18 cellular contexts compared by ENCODE assay signal in the genomic region with DNA sequence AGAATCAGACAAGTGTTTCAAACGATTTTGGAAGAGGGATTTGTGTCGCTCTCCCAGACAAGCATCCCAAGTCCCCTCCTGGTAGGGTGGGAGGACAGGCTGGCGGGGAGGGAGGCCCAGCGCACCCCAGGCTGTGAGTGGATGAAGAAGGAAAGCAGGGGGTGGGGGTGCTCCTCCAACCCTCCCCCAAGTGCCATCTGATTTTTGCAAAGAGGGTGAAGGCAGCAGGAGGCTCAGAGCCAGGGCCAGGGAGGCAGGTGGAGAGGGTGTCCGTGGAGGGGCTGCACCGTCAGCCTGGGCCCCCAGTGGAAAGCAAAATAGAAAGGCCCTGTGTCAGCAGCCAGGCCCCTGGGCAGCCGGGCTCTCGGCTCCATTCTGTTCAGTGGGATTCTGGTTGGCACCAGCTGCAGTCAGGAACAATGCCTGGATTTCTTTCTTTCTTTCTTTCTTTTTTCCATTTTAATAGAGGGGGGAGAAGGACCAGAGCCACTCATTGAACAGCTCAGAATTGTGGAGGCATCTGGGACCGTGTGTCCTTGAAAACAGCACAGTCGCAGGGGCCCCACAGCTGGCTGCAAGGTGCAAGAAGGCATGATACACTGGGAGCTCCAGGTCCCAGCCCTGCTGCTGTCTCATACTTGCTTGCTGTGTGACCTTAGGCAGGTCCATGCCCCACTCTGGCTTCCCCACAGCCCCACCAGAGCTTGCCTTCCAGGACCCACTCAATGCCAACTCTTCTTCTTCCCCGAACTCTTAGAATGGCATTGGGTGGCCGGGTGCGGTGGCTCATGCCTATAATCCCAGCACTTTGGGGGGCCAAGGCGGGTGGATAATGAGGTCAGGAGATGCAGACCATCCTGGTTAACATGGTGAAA. TPM values are rescaled to one million over a fixed set of nuclear protein-coding genes. Genes with fewer than 3 reads are reported as not detected.
DNase-seq lines count a peak whose midpoint lies in the region; ATAC-seq and TF ChIP-seq lines count a peak whose summit lies in the region.
"Had no signal": no experiment of that assay in that cellular context is flagged by ENCODE, and none has a peak within 500 bp of the region (broad histone marks: within the 10 kb centered on the region; RNA-seq: fewer than 3 reads in every experiment).

No MANE protein-coding gene starts in this region.

- H3K4me1 Mint-ChIP-seq in activated naive CD8-positive, alpha-beta T cell treated with anti-CD3 and anti-CD28 coated beads, Interleukin-2, amount 10 ng/mL, durations not matched to agents 7 days and 5 days, result peaks cover 22% of the 10 kb centered on the region
- peaks cover 21% of the 10 kb centered on the region for H3K4me1 Mint-ChIP-seq in activated naive CD8-positive, alpha-beta T cell treated with anti-CD3 and anti-CD28 coated beads, Interleukin-2, amount 50 U/mL, for 24 hours

- CTCF ChIA-PET in PC-3 (lab: Charles Lee), result interaction anchor here (0.6 to 1.3 kb wide), 2 partner anchors 88 to 531 kb away, joined by 4 read pairs; no protein-coding TSS in a partner anchor

- H3K9me3 ChIP-seq in right cardiac atrium (ENCODE audit: control insufficient read depth, low read length) (no peaks in the 10 kb centered on the region), ovary (no peaks in the 10 kb centered on the region), uterus (no peaks in the 10 kb centered on the region), PC-3 (ENCODE audit: low read length) (no peaks in the 10 kb centered on the region)

- ATAC-seq in activated naive CD8-positive, alpha-beta T cell treated with anti-CD3 and anti-CD28 coated beads, Interleukin-2, amount 10 ng/mL, durations not matched to agents 7 days and 5 days (ENCODE audit: low read depth), result no peak
- ATAC-seq in activated naive CD8-positive, alpha-beta T cell treated with anti-CD3 and anti-CD28 coated beads, Interleukin-2, amount 50 U/mL, for 24 hours, result no peak
- ATAC-seq in right cardiac atrium, result no peak
- no peak for ATAC-seq in HG03108 (IDR thresholded peaks at IDR 0.05; ENCODE audit: unreplicated experiment)
- no peak for ATAC-seq in PC-3
- ATAC-seq: SK-N-SH treated with all-trans-retinoic acid at 6 μM for 48 hours had no signal

- no peaks in the 10 kb centered on the region for H3K27me3 Mint-ChIP-seq in activated naive CD8-positive, alpha-beta T cell treated with anti-CD3 and anti-CD28 coated beads, Interleukin-2, amount 10 ng/mL, durations not matched to agents 7 days and 5 days
- no peaks in the 10 kb centered on the region for H3K27me3 Mint-ChIP-seq in activated naive CD8-positive, alpha-beta T cell treated with anti-CD3 and anti-CD28 coated beads, Interleukin-2, amount 50 U/mL, for 24 hours
- H3K27me3 Mint-ChIP-seq: CD4-positive, alpha-beta T cell had no signal

- no peak overlapping the region for H3K4me3 ChIP-seq in right cardiac atrium (ENCODE audit: low read length)
- no peak overlapping the region for H3K4me3 ChIP-seq in ovary
- no peak overlapping the region for H3K4me3 ChIP-seq in uterus
- no peak overlapping the region for H3K4me3 ChIP-seq in PC-3 (ENCODE audit: low read length)

- H3K27ac ChIP-seq in right cardiac atrium (ENCODE audit: low read length) (no peak overlapping the region), ovary (no peak overlapping the region), uterus (no peak overlapping the region), PC-3 (ENCODE audit: low read length) (no peak overlapping the region)

- H2AFZ ChIP-seq in PC-3 (ENCODE audit: low read length), result no peak overlapping the region

- H3K9me2 ChIP-seq in PC-3 (replicated peaks; ENCODE audit: low read length), result no peaks in the 10 kb centered on the region

- H3K9me3 Mint-ChIP-seq in activated naive CD8-positive, alpha-beta T cell treated with anti-CD3 and anti-CD28 coated beads, Interleukin-2, amount 10 ng/mL, durations not matched to agents 7 days and 5 days, result no peaks in the 10 kb centered on the region
- no peaks in the 10 kb centered on the region for H3K9me3 Mint-ChIP-seq in activated naive CD8-positive, alpha-beta T cell treated with anti-CD3 and anti-CD28 coated beads, Interleukin-2, amount 50 U/mL, for 24 hours
- H3K9me3 Mint-ChIP-seq: activated naive CD4-positive, alpha-beta T cell treated with anti-CD3 and anti-CD28 coated beads, Interleukin-2, amount 10 ng/mL, durations not matched to agents 7 days and 5 days; CD4-positive, alpha-beta T cell had no signal

- no TSS peak for BruUV-seq in PC-3 (replicated peaks; lab: Mats Ljungman, UMichigan)

- no peak overlapping the region for H3K4me2 ChIP-seq in PC-3 (ENCODE audit: low read length)

- no peak for TF ChIP-seq EP300 in ovary (IDR thresholded peaks at IDR 0.05)

- TF ChIP-seq CTCF in ovary (IDR thresholded peaks at IDR 0.05) (no peak), uterus (IDR thresholded peaks at IDR 0.05) (no peak), PC-3 (conservative IDR thresholded peaks at IDR 0.05; ENCODE audit: low read depth, low read length) (no peak)

- no peaks in the 10 kb centered on the region for H3K4me1 ChIP-seq in right cardiac atrium (ENCODE audit: control insufficient read depth, insufficient read depth, low read length)
- peaks cover 3% of the 10 kb centered on the region for H3K4me1 ChIP-seq in ovary (ENCODE audit: insufficient read depth)
- H3K4me1 ChIP-seq in uterus, result no peaks in the 10 kb centered on the region
- H3K4me1 ChIP-seq in PC-3 (ENCODE audit: insufficient read depth, low read length), result peaks cover 6% of the 10 kb centered on the region

- POLR2A ChIA-PET in activated naive CD8-positive, alpha-beta T cell treated with anti-CD3 and anti-CD28 coated beads, Interleukin-2, amount 10 ng/mL, durations not matched to agents 7 days and 5 days (lab: Charles Lee), result no interaction called here
- POLR2A ChIA-PET in PC-3 (lab: Charles Lee; ENCODE audit: unreplicated experiment), result no interaction called here

- no peaks in the 10 kb centered on the region for H3F3A ChIP-seq in PC-3 (ENCODE audit: low read length, unreplicated experiment)

- 86% methylated on average over 14 of the region's 14 CpGs for WGBS in right cardiac atrium
- 82 to 89% (median 87%) methylated on average over 14 of the region's 14 CpGs for WGBS in ovary, 3 donors

- H3K27me3 ChIP-seq in right cardiac atrium (ENCODE audit: control insufficient read depth, insufficient read depth), result no peaks in the 10 kb centered on the region
- no peaks in the 10 kb centered on the region for H3K27me3 ChIP-seq in ovary
- no peaks in the 10 kb centered on the region for H3K27me3 ChIP-seq in uterus
- H3K27me3 ChIP-seq in PC-3 (ENCODE audit: low read length), result no peaks in the 10 kb centered on the region

- H3K27ac Mint-ChIP-seq in activated naive CD8-positive, alpha-beta T cell treated with anti-CD3 and anti-CD28 coated beads, Interleukin-2, amount 10 ng/mL, durations not matched to agents 7 days and 5 days, result no peak overlapping the region
- H3K27ac Mint-ChIP-seq in activated naive CD8-positive, alpha-beta T cell treated with anti-CD3 and anti-CD28 coated beads, Interleukin-2, amount 50 U/mL, for 24 hours, result no peak overlapping the region
- H3K27ac Mint-ChIP-seq: activated naive CD4-positive, alpha-beta T cell treated with anti-CD3 and anti-CD28 coated beads, Interleukin-2, amount 10 ng/mL, durations not matched to agents 7 days and 5 days had no signal

- H3K4me3 Mint-ChIP-seq in activated naive CD8-positive, alpha-beta T cell treated with anti-CD3 and anti-CD28 coated beads, Interleukin-2, amount 10 ng/mL, durations not matched to agents 7 days and 5 days, result no peak overlapping the region
- H3K4me3 Mint-ChIP-seq in activated naive CD8-positive, alpha-beta T cell treated with anti-CD3 and anti-CD28 coated beads, Interleukin-2, amount 50 U/mL, for 24 hours, result no peak overlapping the region
- H3K4me3 Mint-ChIP-seq: activated naive CD4-positive, alpha-beta T cell treated with anti-CD3 and anti-CD28 coated beads, Interleukin-2, amount 10 ng/mL, durations not matched to agents 7 days and 5 days; CD4-positive, alpha-beta T cell had no signal

- no peaks in the 10 kb centered on the region for H3K36me3 ChIP-seq in ovary
- no peaks in the 10 kb centered on the region for H3K36me3 ChIP-seq in uterus
- no peaks in the 10 kb centered on the region for H3K36me3 ChIP-seq in PC-3 (ENCODE audit: low read depth, low read length)

- H3K9ac ChIP-seq in PC-3 (ENCODE audit: low read length), result no peak overlapping the region

- H3K79me2 ChIP-seq in PC-3 (ENCODE audit: low read length), result no peaks in the 10 kb centered on the region

- intact Hi-C loops in right cardiac atrium (cut with DNase I), result loop anchor here (10.0 kb wide), 3 partner anchors 87 to 637 kb away; no protein-coding TSS in a partner anchor
- intact Hi-C loops in ovary (cut with DNase I), result loop anchor here (10.0 kb wide), 3 partner anchors 87 to 1017 kb away; no protein-coding TSS in a partner anchor
- intact Hi-C loops in uterus (cut with DNase I; ENCODE audit: low total_unique reads), result loop anchor here (10.0 kb wide), 1 partner anchor 247 kb away; no protein-coding TSS in a partner anchor
- intact Hi-C loops in PC-3 (cut with micrococcal nuclease), result loop anchor here (10.0 kb wide), 3 partner anchors 383 to 537 kb away; a partner anchor contains a TSS

- no peak for TF ChIP-seq POLR2A in ovary (IDR thresholded peaks at IDR 0.05)
- no peak for TF ChIP-seq POLR2A in uterus (IDR thresholded peaks at IDR 0.05)

- no peaks in the 10 kb centered on the region for H4K20me1 ChIP-seq in PC-3 (ENCODE audit: low read length)

- peak; percentile 16 for DNase-seq in activated naive CD8-positive, alpha-beta T cell treated with anti-CD3 and anti-CD28 coated beads, Interleukin-2, amount 10 ng/mL, durations not matched to agents 7 days and 5 days
- no peak for DNase-seq in activated naive CD8-positive, alpha-beta T cell treated with anti-CD3 and anti-CD28 coated beads, Interleukin-2, amount 50 U/mL, for 24 hours
- DNase-seq in right cardiac atrium (peak in 2 of 3 donors; percentile 5 to 51), ovary (peak in 4 of 5 donors; percentile 6 to 24 (median 13)), uterus (peak; percentile 12 to 13), PC-3 (no peak), NCI-H345 treated with DMSO at 0.1 percent for 48 hours (lab: John Stamatoyannopoulos, UW; ENCODE audit: unreplicated experiment) (no peak)
- DNase-seq: activated CD4-positive, alpha-beta T cell treated with anti-CD3 and anti-CD28 coated beads for 48 hours; activated naive CD4-positive, alpha-beta T cell treated with anti-CD3 and anti-CD28 coated beads, Interleukin-2, amount 10 ng/mL, durations not matched to agents 7 days and 5 days; DMS79; KG1; mesendoderm; NCI-H1048; NCI-H69; stimulated activated CD4-positive, alpha-beta T cell treated with anti-CD3 and anti-CD28 coated beads, Interleukin-4, amount 100 ng/mL, for 1 hour had no signal

- no peaks in the 10 kb centered on the region for H3K36me3 Mint-ChIP-seq in activated naive CD8-positive, alpha-beta T cell treated with anti-CD3 and anti-CD28 coated beads, Interleukin-2, amount 10 ng/mL, durations not matched to agents 7 days and 5 days
- H3K36me3 Mint-ChIP-seq in activated naive CD8-positive, alpha-beta T cell treated with anti-CD3 and anti-CD28 coated beads, Interleukin-2, amount 50 U/mL, for 24 hours (ENCODE audit: low read depth), result no peaks in the 10 kb centered on the region
- H3K36me3 Mint-ChIP-seq: activated naive CD4-positive, alpha-beta T cell treated with anti-CD3 and anti-CD28 coated beads, Interleukin-2, amount 10 ng/mL, durations not matched to agents 7 days and 5 days had no signal

RNA-seq across cellular contexts. Expression of a gene that starts 7.1 kb away (rescaled TPM):
- total RNA-seq in activated naive CD8-positive, alpha-beta T cell treated with anti-CD3 and anti-CD28 coated beads, Interleukin-2, amount 10 ng/mL, durations not matched to agents 7 days and 5 days, result 10 to 100 TPM; 28.8 to 29.3 TPM
- 10 to 100 TPM; 67.4 to 83.1 (median 72.9) TPM for total RNA-seq in right cardiac atrium
- polyA plus RNA-seq in right cardiac atrium, result 38.0 TPM
- 100 to 1,000 TPM in 2 of 7 donors, 10 to 100 TPM in 5; 30.3 to 117 (median 86.3) TPM for total RNA-seq in ovary
- polyA plus RNA-seq in ovary, result 10 to 100 TPM; 36.5 to 40.3 TPM
- total RNA-seq in uterus, result 100 to 1,000 TPM in 1 of 4 donors, 10 to 100 TPM in 3; 18.7 to 188 (median 36.7) TPM
- 55.4 and 84.2 TPM in 2 replicates for total RNA-seq in PC-3 (2014; rRNA removed)

Comparison
In these comparisons a context has a peak if more than half of its experiments do, and no peak if none do; other contexts are left out.
1. DNase-seq: peak in activated naive CD8-positive, alpha-beta T cell treated with anti-CD3 and anti-CD28 coated beads, Interleukin-2, amount 10 ng/mL, durations not matched to agents 7 days and 5 days (single experiment), right cardiac atrium (2 of 3), ovary (4 of 5) and uterus (2 of 2); none in activated naive CD8-positive, alpha-beta T cell treated with anti-CD3 and anti-CD28 coated beads, Interleukin-2, amount 50 U/mL, for 24 hours (single experiment), PC-3 (single experiment) and NCI-H345 treated with DMSO at 0.1 percent for 48 hours (single experiment).